ENCODE assay signal across 23 cellular contexts in the genomic region with DNA sequence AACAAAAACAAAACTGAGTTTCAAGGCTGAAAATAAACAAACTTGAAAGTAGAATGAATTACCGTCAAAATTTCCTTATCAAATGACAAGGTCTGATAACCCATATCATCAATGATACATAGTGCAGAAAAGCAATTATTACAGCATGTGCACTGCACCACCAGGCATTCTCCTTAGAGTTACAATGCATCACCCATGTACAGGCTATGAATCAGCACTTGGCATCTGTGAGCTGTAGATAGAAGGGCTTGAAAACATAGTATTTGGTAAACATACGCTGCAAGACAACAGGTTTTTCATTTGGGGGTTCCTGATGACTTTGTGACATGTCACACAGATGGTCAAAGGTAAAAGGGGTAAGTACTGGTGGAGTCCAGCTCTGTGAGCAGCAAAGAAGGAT.
A peak's percentile ranks its signal among the peaks of the same experiment; 100 is the strongest.
DNase-seq lines count a peak whose midpoint lies in the region; ATAC-seq and TF ChIP-seq lines count a peak whose summit lies in the region.
"Had no signal": no experiment of that assay in that cellular context is flagged by ENCODE, and none has a peak within 500 bp of the region (broad histone marks: within the 10 kb centered on the region; RNA-seq: fewer than 3 reads in every experiment).

No MANE protein-coding gene starts in this region.

- TF ChIP-seq CTCF in brain microvascular endothelial cell (IDR thresholded peaks at IDR 0.05; ENCODE audit: low read depth, low read length, missing control alignments), result no peak
- no peak for TF ChIP-seq CTCF in upper lobe of right lung (IDR thresholded peaks at IDR 0.05)

- H3K4me3 ChIP-seq in BLaER1 treated with 17β-estradiol and CSF1 and Interleukin-3, amounts not matched to agents 10 nM and 100 nM, result peak overlapping the region in 1 of 10 experiments; percentile 12; a peak in 1 of 20 replicates
- H3K4me3 ChIP-seq in brain microvascular endothelial cell (ENCODE audit: low read depth, low read length) (no peak overlapping the region), upper lobe of right lung (no peak overlapping the region)
- H3K4me3 ChIP-seq: esophagus squamous epithelium, K562, smooth muscle cell, tibial nerve had no signal

- H3K36me3 ChIP-seq in BLaER1 treated with 17β-estradiol and CSF1 and Interleukin-3, amounts not matched to agents 10 nM and 100 nM, result no peaks in the 10 kb centered on the region
- no peaks in the 10 kb centered on the region for H3K36me3 ChIP-seq in brain microvascular endothelial cell (replicated peaks)
- no peaks in the 10 kb centered on the region for H3K36me3 ChIP-seq in upper lobe of right lung
- H3K36me3 ChIP-seq: esophagus squamous epithelium, tibial nerve had no signal

- in situ Hi-C loops in brain microvascular endothelial cell (cut with HindIII; ENCODE audit: low pct_ligation_motif_present, low sequenced_read_pairs), result no loop called here

- intact Hi-C loops in upper lobe of right lung (cut with DNase I), result no loop called here

- peak overlapping the region in 8 of 11 experiments; percentile 30 to 80 (median 66); a peak in 17 of 22 replicates for H3K4me2 ChIP-seq in BLaER1 treated with 17β-estradiol and CSF1 and Interleukin-3, amounts not matched to agents 10 nM and 100 nM
- H3K4me2 ChIP-seq: smooth muscle cell had no signal

- H3K4me1 ChIP-seq in BLaER1 treated with 17β-estradiol and CSF1 and Interleukin-3, amounts not matched to agents 10 nM and 100 nM, result peaks cover 0 to 31% (median 17%) of the 10 kb centered on the region in 10 experiments; a peak in 15 of 20 replicates
- H3K4me1 ChIP-seq in upper lobe of right lung, result no peaks in the 10 kb centered on the region
- H3K4me1 ChIP-seq: esophagus squamous epithelium, tibial nerve had no signal

- DNase-seq in LHCN-M2 (ENCODE audit: low read depth), result peak; percentile 18
- DNase-seq in brain microvascular endothelial cell, result peak; percentile 65
- peak; percentile 29 for DNase-seq in iris pigment epithelial cell (ENCODE audit: low read depth)
- no peak for DNase-seq in upper lobe of right lung
- DNase-seq in stimulated activated CD4-positive, alpha-beta T cell treated with anti-CD3 and anti-CD28 coated beads, Interleukin-1b, Interleukin-23, amount 100 ng/mL, for 48 hours, result no peak
- DNase-seq in NCI-H774 (lab: John Stamatoyannopoulos, UW), result no peak
- no peak for DNase-seq in NCI-H2171 treated with DMSO at 0.1 percent for 48 hours (lab: John Stamatoyannopoulos, UW)
- DNase-seq: activated CD4-positive, CD25-positive, alpha-beta regulatory T cell; activated CD8-positive, alpha-beta memory T cell treated with anti-CD3 and anti-CD28 coated beads, Interleukin-2, amount 10 ng/mL, durations not matched to agents 7 days and 5 days; activated naive CD4-positive, alpha-beta T cell treated with anti-CD3 and anti-CD28 coated beads, Interleukin-2, amount 50 U/mL, for 16 hours; caudate nucleus; DND-41; endodermal cell; esophagus squamous epithelium; H9; midbrain; NCI-H1417 treated with DMSO at 0.1 percent for 48 hours; NCI-H446 treated with DMSO at 0.1 percent for 48 hours; SHP77 had no signal

- no peak overlapping the region for H3K27ac ChIP-seq in BLaER1 treated with 17β-estradiol and CSF1 and Interleukin-3, amounts not matched to agents 10 nM and 100 nM
- H3K27ac ChIP-seq in brain microvascular endothelial cell, result peak overlapping the region; percentile 27
- H3K27ac ChIP-seq in upper lobe of right lung, result no peak overlapping the region
- H3K27ac ChIP-seq: esophagus squamous epithelium, tibial nerve had no signal

- H4K20me1 ChIP-seq in BLaER1 treated with 17β-estradiol and CSF1 and Interleukin-3, amounts not matched to agents 10 nM and 100 nM, result no peaks in the 10 kb centered on the region

- ATAC-seq in upper lobe of right lung, result no peak
- ATAC-seq: activated CD8-positive, alpha-beta memory T cell treated with anti-CD3 and anti-CD28 coated beads, Interleukin-2, amount 10 ng/mL, durations not matched to agents 7 days and 5 days; K562 had no signal

- peak overlapping the region in 1 of 11 experiments; percentile 15; a peak in 1 of 22 replicates for H3K9ac ChIP-seq in BLaER1 treated with 17β-estradiol and CSF1 and Interleukin-3, amounts not matched to agents 10 nM and 100 nM

- H3K9me3 ChIP-seq in BLaER1 treated with 17β-estradiol and CSF1 and Interleukin-3, amounts not matched to agents 10 nM and 100 nM (replicated peaks in 1 of 11), result peaks cover 4 to 13% (median 10%) of the 10 kb centered on the region in 11 experiments; a peak in 21 of 22 replicates
- no peaks in the 10 kb centered on the region for H3K9me3 ChIP-seq in upper lobe of right lung
- H3K9me3 ChIP-seq: esophagus squamous epithelium had no signal

- no peaks in the 10 kb centered on the region for H3K27me3 ChIP-seq in BLaER1 treated with 17β-estradiol and CSF1 and Interleukin-3, amounts not matched to agents 10 nM and 100 nM
- H3K27me3 ChIP-seq in brain microvascular endothelial cell (replicated peaks) (no peaks in the 10 kb centered on the region), upper lobe of right lung (no peaks in the 10 kb centered on the region)
- H3K27me3 ChIP-seq: esophagus squamous epithelium, tibial nerve had no signal

Comparison
In these comparisons a context has a peak if more than half of its experiments do, and no peak if none do; other contexts are left out.
1. DNase-seq: peak in LHCN-M2 (single experiment), brain microvascular endothelial cell (single experiment) and iris pigment epithelial cell (single experiment); none in upper lobe of right lung (single experiment), stimulated activated CD4-positive, alpha-beta T cell treated with anti-CD3 and anti-CD28 coated beads, Interleukin-1b, Interleukin-23, amount 100 ng/mL, for 48 hours (single experiment), NCI-H774 (single experiment) and NCI-H2171 treated with DMSO at 0.1 percent for 48 hours (single experiment).